ENCODE assay signal across 1 cellular context in genomic region chr7:44934510-44934909, GRCh38. TPM values are rescaled to one million over a fixed set of nuclear protein-coding genes. Genes with fewer than 3 reads are reported as not detected.
"Had no signal": no experiment of that assay in that cellular context is flagged by ENCODE, and none has a peak within 500 bp of the region (broad histone marks: within the 10 kb centered on the region; RNA-seq: fewer than 3 reads in every experiment).

No MANE protein-coding gene starts in this region.

RNA-seq across cellular contexts. Expression of gene MYO1G, which starts 44.3 kb away (rescaled TPM):
- total RNA-seq: LHCN-M2 had no signal
